In genomic region chr3:183435701-183436100, GRCh38 we compare ENCODE assay signal across 10 cellular contexts. TPM values are rescaled to one million over a fixed set of nuclear protein-coding genes. Genes with fewer than 3 reads are reported as not detected.
DNase-seq lines count a peak whose midpoint lies in the region; ATAC-seq and TF ChIP-seq lines count a peak whose summit lies in the region.
"Had no signal": no experiment of that assay in that cellular context is flagged by ENCODE, and none has a peak within 500 bp of the region (broad histone marks: within the 10 kb centered on the region; RNA-seq: fewer than 3 reads in every experiment).

No MANE protein-coding gene starts in this region.

- H3K27ac ChIP-seq in HUES48 (ENCODE audit: low read depth, low read length), result peak overlapping the region; percentile 89
- H3K27ac ChIP-seq in naive thymus-derived CD4-positive, alpha-beta T cell (ENCODE audit: low read depth, low read length), result no peak overlapping the region
- no peak overlapping the region for H3K27ac ChIP-seq in transverse colon
- H3K27ac ChIP-seq: A549 had no signal

- H3K36me3 ChIP-seq in HUES48 (ENCODE audit: control insufficient read depth, insufficient read depth, low read length) (no peaks in the 10 kb centered on the region), transverse colon (no peaks in the 10 kb centered on the region)
- H3K36me3 ChIP-seq in naive thymus-derived CD4-positive, alpha-beta T cell (ENCODE audit: control insufficient read depth in 2 of 3, insufficient read depth in 3 of 3, low read length in 3 of 3), result no peaks in the 10 kb centered on the region

- H3K4me1 ChIP-seq in HUES48 (ENCODE audit: control insufficient read depth, insufficient read depth, low read length), result peaks cover 28% of the 10 kb centered on the region
- no peaks in the 10 kb centered on the region for H3K4me1 ChIP-seq in naive thymus-derived CD4-positive, alpha-beta T cell (ENCODE audit: control insufficient read depth in 2 of 2, insufficient read depth in 2 of 2, low read length in 2 of 2)
- no peaks in the 10 kb centered on the region for H3K4me1 ChIP-seq in transverse colon
- H3K4me1 ChIP-seq: A549 had no signal

- in situ Hi-C loops in transverse colon (cut with MboI; ENCODE audit: low pct_ligation_motif_present in 1 of 4, low pct_unique_long_range_greater_than_20kb in 1 of 4, low sequenced_read_pairs in 3 of 4), result no loop called here

- no peak overlapping the region for H3K9ac ChIP-seq in HUES48 (ENCODE audit: low read depth, low read length)

- H3K9me3 ChIP-seq in HUES48 (ENCODE audit: control insufficient read depth, insufficient read depth, low read length) (no peaks in the 10 kb centered on the region), transverse colon (no peaks in the 10 kb centered on the region)
- no peaks in the 10 kb centered on the region for H3K9me3 ChIP-seq in naive thymus-derived CD4-positive, alpha-beta T cell (ENCODE audit: control insufficient read depth in 2 of 3, low read length in 3 of 3)
- H3K9me3 ChIP-seq: A549 had no signal

- H3K36me3 Mint-ChIP-seq in activated CD4-positive, alpha-beta T cell treated with anti-CD3 and anti-CD28 coated beads for 36 hours (ENCODE audit: low read depth), result no peaks in the 10 kb centered on the region
- peaks cover 0 to 6% (median 0%) of the 10 kb centered on the region in 5 donors for H3K36me3 Mint-ChIP-seq in naive thymus-derived CD4-positive, alpha-beta T cell

- no peak for TF ChIP-seq EP300 in transverse colon (IDR thresholded peaks at IDR 0.05; ENCODE audit: low read depth)

- intact Hi-C loops in activated CD4-positive, alpha-beta T cell treated with anti-CD3 and anti-CD28 coated beads for 36 hours (cut with DNase I, micrococcal nuclease), result loop anchor here in 1 of 2 experiments (2.0 kb wide), 1 partner anchor 33 kb away; no protein-coding TSS in a partner anchor
- intact Hi-C loops in naive thymus-derived CD4-positive, alpha-beta T cell (cut with micrococcal nuclease), result no loop called here
- intact Hi-C loops in transverse colon (cut with DNase I; ENCODE audit: low total_unique reads), result no loop called here

- ATAC-seq in activated CD4-positive, alpha-beta T cell treated with anti-CD3 and anti-CD28 coated beads for 36 hours, result peak; percentile 88
- peak; percentile 98 for ATAC-seq in GM21723 (IDR thresholded peaks at IDR 0.05; ENCODE audit: unreplicated experiment)
- ATAC-seq in naive thymus-derived CD4-positive, alpha-beta T cell, result peak; percentile 49
- ATAC-seq: A549, SK-N-SH treated with all-trans-retinoic acid at 6 μM for 48 hours had no signal

- peak; percentile 51 for DNase-seq in activated CD4-positive, alpha-beta T cell treated with anti-CD3 and anti-CD28 coated beads for 36 hours
- no peak for DNase-seq in activated CD4-positive, alpha-beta T cell treated with anti-CD3 and anti-CD28 coated beads for 1 hour
- no peak for DNase-seq in naive thymus-derived CD4-positive, alpha-beta T cell
- DNase-seq in cerebellar cortex (ENCODE audit: low spot score) (no peak), EL (no peak), transverse colon (no peak)

- POLR2A ChIA-PET in activated CD4-positive, alpha-beta T cell treated with anti-CD3 and anti-CD28 coated beads for 36 hours (lab: Charles Lee), result no interaction called here
- POLR2A ChIA-PET in naive thymus-derived CD4-positive, alpha-beta T cell (lab: Charles Lee), result no interaction called here

- CTCF ChIA-PET in activated CD4-positive, alpha-beta T cell treated with anti-CD3 and anti-CD28 coated beads for 36 hours (lab: Charles Lee), result interaction anchor here (0.7 to 1.1 kb wide), 3 partner anchors 12 to 562 kb away, joined by 3 read pairs; no protein-coding TSS in a partner anchor
- CTCF ChIA-PET in naive thymus-derived CD4-positive, alpha-beta T cell (lab: Charles Lee), result interaction anchor here (0.5 kb wide), 1 partner anchor 17 kb away, joined by 4 read pairs; no protein-coding TSS in a partner anchor

- H3K27me3 ChIP-seq in HUES48 (ENCODE audit: control insufficient read depth, insufficient read depth, low read length) (peaks cover 21% of the 10 kb centered on the region), transverse colon (peaks cover 23% of the 10 kb centered on the region)
- H3K27me3 ChIP-seq in naive thymus-derived CD4-positive, alpha-beta T cell (ENCODE audit: control insufficient read depth in 2 of 2, insufficient read depth in 2 of 2, low read length in 2 of 2), result no peaks in the 10 kb centered on the region

- H3K4me3 Mint-ChIP-seq in activated CD4-positive, alpha-beta T cell treated with anti-CD3 and anti-CD28 coated beads for 36 hours, result no peak overlapping the region
- H3K4me3 Mint-ChIP-seq in naive thymus-derived CD4-positive, alpha-beta T cell, result no peak overlapping the region

- WGBS in transverse colon (ENCODE audit: low coverage in 1 of 2), 2 donors, result 61% methylated on average over 1 of the region's 1 CpG; no CpG with 5 or more reads in 1 of the 2 donors

- TF ChIP-seq POLR2A in transverse colon (IDR thresholded peaks at IDR 0.05), result no peak

- H3K4me1 Mint-ChIP-seq in activated CD4-positive, alpha-beta T cell treated with anti-CD3 and anti-CD28 coated beads for 36 hours, result peaks cover 39% of the 10 kb centered on the region
- H3K4me1 Mint-ChIP-seq in naive thymus-derived CD4-positive, alpha-beta T cell, result peaks cover 0 to 49% (median 0%) of the 10 kb centered on the region in 7 donors

- no peak overlapping the region for H3K27ac Mint-ChIP-seq in activated CD4-positive, alpha-beta T cell treated with anti-CD3 and anti-CD28 coated beads for 36 hours
- H3K27ac Mint-ChIP-seq in naive thymus-derived CD4-positive, alpha-beta T cell, result no peak overlapping the region

- H3K9me3 Mint-ChIP-seq in activated CD4-positive, alpha-beta T cell treated with anti-CD3 and anti-CD28 coated beads for 36 hours (ENCODE audit: low read depth), result no peaks in the 10 kb centered on the region
- peaks cover 0 to 5% (median 2%) of the 10 kb centered on the region in 11 donors for H3K9me3 Mint-ChIP-seq in naive thymus-derived CD4-positive, alpha-beta T cell

- no peak for TF ChIP-seq CTCF in transverse colon (IDR thresholded peaks at IDR 0.05)

- peaks cover 2% of the 10 kb centered on the region for H3K27me3 Mint-ChIP-seq in activated CD4-positive, alpha-beta T cell treated with anti-CD3 and anti-CD28 coated beads for 36 hours
- peaks cover 0 to under 1% (median 0%) of the 10 kb centered on the region in 5 donors for H3K27me3 Mint-ChIP-seq in naive thymus-derived CD4-positive, alpha-beta T cell

- H3K4me3 ChIP-seq in HUES48 (ENCODE audit: low read depth, low read length), result peak overlapping the region; percentile 42; the same call in 1 of the 2 replicates
- H3K4me3 ChIP-seq in naive thymus-derived CD4-positive, alpha-beta T cell (ENCODE audit: low read length), result no peak overlapping the region
- H3K4me3 ChIP-seq in transverse colon, result no peak overlapping the region
- H3K4me3 ChIP-seq: A549 had no signal

RNA-seq across cellular contexts. Expression of gene MCF2L2, which starts 7.3 kb away (rescaled TPM):
- total RNA-seq in activated CD4-positive, alpha-beta T cell treated with anti-CD3 and anti-CD28 coated beads for 36 hours, result 1 to 10 TPM; 1.9 to 2.3 TPM
- total RNA-seq in naive thymus-derived CD4-positive, alpha-beta T cell, result 1 to 10 TPM in 2 of 5 experiments, under 1 TPM in 3; 0.27 to 4.3 (median 0.67) TPM
- under 1 TPM in 1 of 2 donors, not detected in 1; 0.15 TPM for polyA plus RNA-seq in naive thymus-derived CD4-positive, alpha-beta T cell
- total RNA-seq in transverse colon, result 1 to 10 TPM in 3 of 4 donors, under 1 TPM in 1; 0.20 to 3.7 (median 2.0) TPM
